Comparison of ENCODE assay signal across 24 cellular contexts in genomic region chr11:69646493-69647201, GRCh38. TPM values are rescaled to one million over a fixed set of nuclear protein-coding genes. Genes with fewer than 3 reads are reported as not detected.
DNase-seq lines count a peak whose midpoint lies in the region; ATAC-seq and TF ChIP-seq lines count a peak whose summit lies in the region.
"Had no signal": no experiment of that assay in that cellular context is flagged by ENCODE, and none has a peak within 500 bp of the region (broad histone marks: within the 10 kb centered on the region; RNA-seq: fewer than 3 reads in every experiment).

No MANE protein-coding gene starts in this region.

- TF ChIP-seq CTCF in esophagus muscularis mucosa (IDR thresholded peaks at IDR 0.05) = no peak
- TF ChIP-seq CTCF in prostate gland (IDR thresholded peaks at IDR 0.05) = no peak

- no peaks in the 10 kb centered on the region for H3K4me1 Mint-ChIP-seq in immature natural killer cell
- H3K4me1 Mint-ChIP-seq: activated naive CD8-positive, alpha-beta T cell treated with anti-CD3 and anti-CD28 coated beads, Interleukin-2, amount 10 ng/mL, durations not matched to agents 7 days and 5 days had no signal

- peaks cover 0 to 5% (median 2%) of the 10 kb centered on the region in 3 donors for H3K27me3 Mint-ChIP-seq in immature natural killer cell (ENCODE audit: low read depth in 3 of 3)
- H3K27me3 Mint-ChIP-seq: activated CD4-positive, alpha-beta memory T cell treated with anti-CD3 and anti-CD28 coated beads for 36 hours; activated naive CD8-positive, alpha-beta T cell treated with anti-CD3 and anti-CD28 coated beads, Interleukin-2, amount 10 ng/mL, durations not matched to agents 7 days and 5 days had no signal

- DNase-seq in ELF-1 (ENCODE audit: low read depth, low spot score) (peak; percentile 28), esophagus muscularis mucosa (ENCODE audit: extremely low spot score) (no peak), prostate gland (ENCODE audit: low spot score) (no peak), GM19240 (ENCODE audit: insufficient read length, low spot score) (no peak), EL (no peak), immature natural killer cell (no peak)
- DNase-seq: activated CD4-positive, alpha-beta memory T cell treated with anti-CD3 and anti-CD28 coated beads for 36 hours; activated naive CD8-positive, alpha-beta T cell treated with anti-CD3 and anti-CD28 coated beads, Interleukin-2, amount 10 ng/mL, durations not matched to agents 7 days and 5 days; activated T-cell treated with anti-CD3 and anti-CD28 coated beads, Interleukin-2, amount 50 U/mL, for 48 hours; CD8-positive, alpha-beta T cell; effector CD4-positive, alpha-beta T cell; hypothalamus; left colon; MM.1S; NCI-H187 treated with DMSO at 0.1 percent for 48 hours; stimulated activated CD4-positive, alpha-beta T cell treated with anti-CD3 and anti-CD28 coated beads, Interleukin-15, amount 100 ng/mL, for 24 hours; stimulated activated naive CD8-positive, alpha-beta T cell treated with anti-CD3 and anti-CD28 coated beads, Interleukin-15, Interleukin-2, amounts not matched to agents 100 U/mL and 50 U/mL, for 24 hours had no signal

- H3K27me3 ChIP-seq in esophagus muscularis mucosa (peaks cover 0 to 5% (median 0%) of the 10 kb centered on the region in 4 donors), prostate gland (replicated peaks; ENCODE audit: insufficient read depth) (no peaks in the 10 kb centered on the region)

- no peaks in the 10 kb centered on the region for H3K36me3 Mint-ChIP-seq in immature natural killer cell
- H3K36me3 Mint-ChIP-seq: activated CD4-positive, alpha-beta memory T cell treated with anti-CD3 and anti-CD28 coated beads for 36 hours; activated naive CD8-positive, alpha-beta T cell treated with anti-CD3 and anti-CD28 coated beads, Interleukin-2, amount 10 ng/mL, durations not matched to agents 7 days and 5 days had no signal

- 50% methylated on average over 6 of the region's 26 CpGs for WGBS in esophagus muscularis mucosa
- WGBS in prostate gland = 77% methylated on average over 26 of the region's 26 CpGs

- intact Hi-C loops in esophagus muscularis mucosa (cut with DNase I) (no loop called here), prostate gland (cut with DNase I) (loop anchor here (10.0 kb wide), 2 partner anchors 722 to 812 kb away; no protein-coding TSS in a partner anchor)

- H3K4me3 ChIP-seq in esophagus muscularis mucosa = no peak overlapping the region
- no peak overlapping the region for H3K4me3 ChIP-seq in prostate gland
- H3K4me3 ChIP-seq: cardiac muscle cell, GM12878, upper lobe of left lung had no signal

- peak overlapping the region; percentile 32 to 94 (median 92) for H3K27ac ChIP-seq in esophagus muscularis mucosa (replicated peaks in 1 of 4)
- H3K27ac ChIP-seq in prostate gland = peak overlapping the region; percentile 18 to 91
- H3K27ac ChIP-seq: cardiac muscle cell had no signal

- H3K27ac Mint-ChIP-seq in immature natural killer cell = no peak overlapping the region
- H3K27ac Mint-ChIP-seq: activated CD4-positive, alpha-beta memory T cell treated with anti-CD3 and anti-CD28 coated beads for 36 hours; activated naive CD8-positive, alpha-beta T cell treated with anti-CD3 and anti-CD28 coated beads, Interleukin-2, amount 10 ng/mL, durations not matched to agents 7 days and 5 days; CD8-positive, alpha-beta T cell had no signal

- H3K36me3 ChIP-seq in esophagus muscularis mucosa (peaks cover 2 to 77% (median 47%) of the 10 kb centered on the region in 4 donors), prostate gland (no peaks in the 10 kb centered on the region)
- H3K36me3 ChIP-seq: cardiac muscle cell had no signal

- no peaks in the 10 kb centered on the region for H3K9me3 Mint-ChIP-seq in immature natural killer cell
- H3K9me3 Mint-ChIP-seq: activated CD4-positive, alpha-beta memory T cell treated with anti-CD3 and anti-CD28 coated beads for 36 hours; activated naive CD8-positive, alpha-beta T cell treated with anti-CD3 and anti-CD28 coated beads, Interleukin-2, amount 10 ng/mL, durations not matched to agents 7 days and 5 days; CD8-positive, alpha-beta T cell had no signal

- TF ChIP-seq POLR2A in esophagus muscularis mucosa (IDR thresholded peaks at IDR 0.05; ENCODE audit: low read depth) = no peak
- no peak for TF ChIP-seq POLR2A in prostate gland (IDR thresholded peaks at IDR 0.05)

- no peak for TF ChIP-seq EP300 in esophagus muscularis mucosa (IDR thresholded peaks at IDR 0.05)

- H3K9me3 ChIP-seq in esophagus muscularis mucosa (no peaks in the 10 kb centered on the region), prostate gland (no peaks in the 10 kb centered on the region)
- H3K9me3 ChIP-seq: upper lobe of left lung had no signal

- ATAC-seq in GM21717 (IDR thresholded peaks at IDR 0.05; ENCODE audit: unreplicated experiment) = no peak
- ATAC-seq: CD8-positive, alpha-beta T cell; GM12878; left colon; stimulated activated naive CD8-positive, alpha-beta T cell treated with anti-CD3 and anti-CD28 coated beads, Interleukin-15, Interleukin-2, amounts not matched to agents 100 U/mL and 50 U/mL, for 24 hours had no signal

- H3K4me1 ChIP-seq in esophagus muscularis mucosa (peaks cover 34 to 49% (median 41%) of the 10 kb centered on the region in 4 donors), prostate gland (replicated peaks) (peaks cover 21% of the 10 kb centered on the region)

- H3K4me3 Mint-ChIP-seq in immature natural killer cell = no peak overlapping the region
- H3K4me3 Mint-ChIP-seq: activated CD4-positive, alpha-beta memory T cell treated with anti-CD3 and anti-CD28 coated beads for 36 hours; activated naive CD8-positive, alpha-beta T cell treated with anti-CD3 and anti-CD28 coated beads, Interleukin-2, amount 10 ng/mL, durations not matched to agents 7 days and 5 days; CD8-positive, alpha-beta T cell had no signal

TF ChIP-seq in PFSK-1, 5 proteins besides CTCF, POLR2A, EP300 and RAD21:
- TF ChIP-seq POLR2AphosphoS5 (IDR thresholded peaks at IDR 0.05; ENCODE audit: low read depth, low read length) (peak; percentile 11; the same call in 1 of the 2 replicates), REST (IDR thresholded peaks at IDR 0.05; ENCODE audit: insufficient read depth in 1 of 2, low read depth in 2 of 2, low read length in 2 of 2) (no peak)

RNA-seq across cellular contexts. Expression of gene CCND1, which starts 5.7 kb away (rescaled TPM):
- polyA plus RNA-seq in PFSK-1 (2012; ENCODE audit: insufficient read length, low read depth) = 816 TPM
- total RNA-seq in esophagus muscularis mucosa (10 to 100 TPM; 54.4 to 92.7 (median 62.0) TPM), prostate gland (100 to 1,000 TPM in 1 of 2 donors, 10 to 100 TPM in 1; 69.2 to 188 TPM)
- 1 to 10 TPM in 1 of 3 donors, under 1 TPM in 1, not detected in 1; 0.85 to 1.3 TPM for polyA plus RNA-seq in immature natural killer cell

RNA-seq across cellular contexts. Expression of gene LTO1, which starts 28.5 kb away (rescaled TPM):
- polyA plus RNA-seq in PFSK-1 (2012; ENCODE audit: insufficient read length, low read depth) = 174 TPM
- total RNA-seq in esophagus muscularis mucosa = 10 to 100 TPM; 12.2 to 18.6 (median 14.1) TPM
- total RNA-seq in prostate gland = 10 to 100 TPM; 14.9 to 39.5 TPM
- polyA plus RNA-seq in immature natural killer cell = 10 to 100 TPM in 2 of 3 donors, 1 to 10 TPM in 1; 7.2 to 13.1 (median 12.3) TPM

RNA-seq across cellular contexts. Expression of gene FGF19, which starts 57.2 kb away (rescaled TPM):
- polyA plus RNA-seq in PFSK-1 (2012; ENCODE audit: insufficient read length, low read depth) = not detected
- total RNA-seq in esophagus muscularis mucosa (not detected), prostate gland (not detected)
- polyA plus RNA-seq in immature natural killer cell = not detected
- total RNA-seq: activated CD4-positive, alpha-beta memory T cell treated with anti-CD3 and anti-CD28 coated beads for 36 hours; activated naive CD8-positive, alpha-beta T cell treated with anti-CD3 and anti-CD28 coated beads, Interleukin-2, amount 10 ng/mL, durations not matched to agents 7 days and 5 days; cardiac muscle cell; CD8-positive, alpha-beta T cell; G401; HT1080; left colon had no signal
- polyA plus RNA-seq: cardiac muscle cell, GM12878 had no signal
